ENCODE assay signal across 38 cellular contexts in genomic region chr1:47713960-47714359, GRCh38.
"Had no signal": no experiment of that assay in that cellular context is flagged by ENCODE, and none has a peak within 500 bp of the region (broad histone marks: within the 10 kb centered on the region; RNA-seq: fewer than 3 reads in every experiment).

No MANE protein-coding gene starts in this region.

- ATAC-seq: activated naive CD4-positive, alpha-beta T cell treated with anti-CD3 and anti-CD28 coated beads, Interleukin-2, amount 50 U/mL, for 72 hours; activated naive CD8-positive, alpha-beta T cell treated with anti-CD3 and anti-CD28 coated beads, Interleukin-2, amount 50 U/mL, for 24 hours; activated T-cell treated with anti-CD3 and anti-CD28 coated beads, Interleukin-2, amount 50 U/mL, for 4 hours; activated T-cell treated with anti-CD3 and anti-CD28 coated beads, Interleukin-2, amount 50 U/mL, for 72 hours; activated T-helper 17 cell treated with anti-CD3 and anti-CD28 coated beads, Interleukin-2, amount 50 U/mL, for 72 hours; body of pancreas had no signal

- H3K27ac ChIP-seq: adrenal gland, ascending aorta, body of pancreas, brain microvascular endothelial cell, breast epithelium, cardiac muscle cell had no signal

- H3K4me3 ChIP-seq: adrenal gland, ascending aorta, body of pancreas, breast epithelium, cardiac muscle cell had no signal

- H3K27ac Mint-ChIP-seq: activated naive CD4-positive, alpha-beta T cell treated with anti-CD3 and anti-CD28 coated beads for 36 hours; activated naive CD4-positive, alpha-beta T cell treated with anti-CD3 and anti-CD28 coated beads, Interleukin-2, amount 10 ng/mL, durations not matched to agents 7 days and 5 days; activated naive CD4-positive, alpha-beta T cell treated with anti-CD3 and anti-CD28 coated beads, Interleukin-2, amount 50 U/mL, for 24 hours; activated naive CD4-positive, alpha-beta T cell treated with anti-CD3 and anti-CD28 coated beads, Interleukin-2, amount 50 U/mL, for 72 hours; activated naive CD8-positive, alpha-beta T cell; activated naive CD8-positive, alpha-beta T cell treated with anti-CD3 and anti-CD28 coated beads for 36 hours; activated naive CD8-positive, alpha-beta T cell treated with anti-CD3 and anti-CD28 coated beads, Interleukin-2, amount 10 ng/mL, durations not matched to agents 7 days and 5 days; activated naive CD8-positive, alpha-beta T cell treated with anti-CD3 and anti-CD28 coated beads, Interleukin-2, amount 50 U/mL, for 24 hours; activated T-cell treated with anti-CD3 and anti-CD28 coated beads, Interleukin-2, amount 50 U/mL, for 24 hours; activated T-cell treated with anti-CD3 and anti-CD28 coated beads, Interleukin-2, amount 50 U/mL, for 72 hours; activated T-helper 1 cell treated with anti-CD3 and anti-CD28 coated beads, Interleukin-12 subunit alpha, Interleukin-12 subunit beta, Interleukin-2, Interleukin-4 antibody, amounts not matched to agents 30 ng/mL and 10 ng/mL and 1 ng/mL, durations not matched to agents 14 hours and 24 hours and 36 hours; activated T-helper 17 cell treated with anti-CD3 and anti-CD28 coated beads, Interleukin-2, amount 50 U/mL, for 72 hours; activated T-helper 2 cell treated with anti-CD3 and anti-CD28 coated beads, Interferon-gamma antibody, Interleukin-2, Interleukin-4, amounts not matched to agents 10 μg/mL and 5 μg/mL and 100 μg/mL, durations not matched to agents 14 hours and 24 hours and 36 hours had no signal

- H3K4me3 Mint-ChIP-seq: activated naive CD4-positive, alpha-beta T cell treated with anti-CD3 and anti-CD28 coated beads for 36 hours; activated naive CD4-positive, alpha-beta T cell treated with anti-CD3 and anti-CD28 coated beads, Interleukin-2, amount 10 ng/mL, durations not matched to agents 7 days and 5 days; activated naive CD4-positive, alpha-beta T cell treated with anti-CD3 and anti-CD28 coated beads, Interleukin-2, amount 50 U/mL, for 24 hours; activated naive CD8-positive, alpha-beta T cell; activated naive CD8-positive, alpha-beta T cell treated with anti-CD3 and anti-CD28 coated beads for 36 hours; activated naive CD8-positive, alpha-beta T cell treated with anti-CD3 and anti-CD28 coated beads, Interleukin-2, amount 10 ng/mL, durations not matched to agents 7 days and 5 days; activated naive CD8-positive, alpha-beta T cell treated with anti-CD3 and anti-CD28 coated beads, Interleukin-2, amount 50 U/mL, for 24 hours; activated T-cell treated with anti-CD3 and anti-CD28 coated beads, Interleukin-2, amount 50 U/mL, for 24 hours; activated T-cell treated with anti-CD3 and anti-CD28 coated beads, Interleukin-2, amount 50 U/mL, for 4 hours; activated T-cell treated with anti-CD3 and anti-CD28 coated beads, Interleukin-2, amount 50 U/mL, for 72 hours; activated T-helper 1 cell treated with anti-CD3 and anti-CD28 coated beads, Interleukin-12 subunit alpha, Interleukin-12 subunit beta, Interleukin-2, Interleukin-4 antibody, amounts not matched to agents 30 ng/mL and 10 ng/mL and 1 ng/mL, durations not matched to agents 14 hours and 24 hours and 36 hours; activated T-helper 17 cell treated with anti-CD3 and anti-CD28 coated beads, Interleukin-2, amount 50 U/mL, for 72 hours; brain; central memory CD8-positive, alpha-beta T cell had no signal

- H3K36me3 Mint-ChIP-seq: activated naive CD4-positive, alpha-beta T cell treated with anti-CD3 and anti-CD28 coated beads, Interleukin-2, amount 10 ng/mL, durations not matched to agents 7 days and 5 days; activated naive CD4-positive, alpha-beta T cell treated with anti-CD3 and anti-CD28 coated beads, Interleukin-2, amount 50 U/mL, for 24 hours; activated naive CD4-positive, alpha-beta T cell treated with anti-CD3 and anti-CD28 coated beads, Interleukin-2, amount 50 U/mL, for 72 hours; activated naive CD8-positive, alpha-beta T cell; activated naive CD8-positive, alpha-beta T cell treated with anti-CD3 and anti-CD28 coated beads for 36 hours; activated naive CD8-positive, alpha-beta T cell treated with anti-CD3 and anti-CD28 coated beads, Interleukin-2, amount 10 ng/mL, durations not matched to agents 7 days and 5 days; brain had no signal

- H3K9me3 Mint-ChIP-seq: activated naive CD4-positive, alpha-beta T cell treated with anti-CD3 and anti-CD28 coated beads for 36 hours; activated naive CD4-positive, alpha-beta T cell treated with anti-CD3 and anti-CD28 coated beads, Interleukin-2, amount 10 ng/mL, durations not matched to agents 7 days and 5 days; activated naive CD4-positive, alpha-beta T cell treated with anti-CD3 and anti-CD28 coated beads, Interleukin-2, amount 50 U/mL, for 24 hours; activated naive CD4-positive, alpha-beta T cell treated with anti-CD3 and anti-CD28 coated beads, Interleukin-2, amount 50 U/mL, for 72 hours; activated naive CD8-positive, alpha-beta T cell treated with anti-CD3 and anti-CD28 coated beads for 36 hours; activated naive CD8-positive, alpha-beta T cell treated with anti-CD3 and anti-CD28 coated beads, Interleukin-2, amount 10 ng/mL, durations not matched to agents 7 days and 5 days; activated naive CD8-positive, alpha-beta T cell treated with anti-CD3 and anti-CD28 coated beads, Interleukin-2, amount 50 U/mL, for 24 hours; activated T-cell treated with anti-CD3 and anti-CD28 coated beads, Interleukin-2, amount 50 U/mL, for 24 hours; activated T-cell treated with anti-CD3 and anti-CD28 coated beads, Interleukin-2, amount 50 U/mL, for 4 hours; activated T-cell treated with anti-CD3 and anti-CD28 coated beads, Interleukin-2, amount 50 U/mL, for 72 hours; activated T-helper 1 cell treated with anti-CD3 and anti-CD28 coated beads, Interleukin-12 subunit alpha, Interleukin-12 subunit beta, Interleukin-2, Interleukin-4 antibody, amounts not matched to agents 30 ng/mL and 10 ng/mL and 1 ng/mL, durations not matched to agents 14 hours and 24 hours and 36 hours; activated T-helper 17 cell treated with anti-CD3 and anti-CD28 coated beads, Interleukin-2, amount 50 U/mL, for 72 hours; activated T-helper 2 cell treated with anti-CD3 and anti-CD28 coated beads, Interferon-gamma antibody, Interleukin-2, Interleukin-4, amounts not matched to agents 10 μg/mL and 5 μg/mL and 100 μg/mL, durations not matched to agents 14 hours and 24 hours and 36 hours; central memory CD8-positive, alpha-beta T cell had no signal

- H3K4me1 Mint-ChIP-seq: activated T-helper 17 cell treated with anti-CD3 and anti-CD28 coated beads, Interleukin-2, amount 50 U/mL, for 72 hours had no signal

- DNase-seq: activated effector memory CD4-positive, alpha-beta T cell treated with anti-CD3 and anti-CD28 coated beads, Interleukin-2, amount 50 U/mL, for 16 hours; activated effector memory CD4-positive, alpha-beta T cell treated with Interleukin-2 at 50 U/mL for 16 hours; activated gamma-delta T cell; activated gamma-delta T cell treated with Interleukin-2 at 50 U/mL for 16 hours; activated naive CD4-positive, alpha-beta T cell; activated naive CD4-positive, alpha-beta T cell treated with anti-CD3 and anti-CD28 coated beads for 36 hours; activated naive CD4-positive, alpha-beta T cell treated with anti-CD3 and anti-CD28 coated beads, Interleukin-2, amount 10 ng/mL, durations not matched to agents 7 days and 5 days; activated naive CD4-positive, alpha-beta T cell treated with anti-CD3 and anti-CD28 coated beads, Interleukin-2, amount 50 U/mL, for 16 hours; activated naive CD4-positive, alpha-beta T cell treated with Interleukin-2 at 50 U/mL for 16 hours; activated naive CD8-positive, alpha-beta T cell treated with anti-CD3 and anti-CD28 coated beads for 36 hours; activated naive CD8-positive, alpha-beta T cell treated with anti-CD3 and anti-CD28 coated beads, Interleukin-2, amount 10 ng/mL, durations not matched to agents 7 days and 5 days; activated naive CD8-positive, alpha-beta T cell treated with anti-CD3 and anti-CD28 coated beads, Interleukin-2, amount 50 U/mL, for 24 hours; activated T-cell treated with anti-CD3 and anti-CD28 coated beads, Interleukin-2, amount 50 U/mL, for 1 hour; activated T-cell treated with anti-CD3 and anti-CD28 coated beads, Interleukin-2, amount 50 U/mL, for 24 hours; activated T-cell treated with anti-CD3 and anti-CD28 coated beads, Interleukin-2, amount 50 U/mL, for 4 hours; activated T-cell treated with anti-CD3 and anti-CD28 coated beads, Interleukin-2, amount 50 U/mL, for 48 hours; activated T-cell treated with anti-CD3 and anti-CD28 coated beads, Interleukin-2, amount 50 U/mL, for 72 hours; adrenal gland; amniotic stem cell; amygdala; anterior cingulate cortex; aorta; body of pancreas; brain microvascular endothelial cell; caudate nucleus; central memory CD4-positive, alpha-beta T cell; cerebellar nuclear complex had no signal
